In genomic region chr1:157171903-157172503, GRCh38 we compare ENCODE assay signal across 8 cellular contexts. TPM values are rescaled to one million over a fixed set of nuclear protein-coding genes. Genes with fewer than 3 reads are reported as not detected.
DNase-seq lines count a peak whose midpoint lies in the region; ATAC-seq, FAIRE-seq and TF ChIP-seq lines count a peak whose summit lies in the region.
"Not testable (repeated sequence)": the region's sequence is repeated elsewhere in the genome, so short reads cannot be mapped to it uniquely, and the experiment has no call there.

No MANE protein-coding gene starts in this region.

- not testable (repeated sequence) for H4K20me1 ChIP-seq in OCI-LY3 (ENCODE audit: insufficient read depth, low read length)

- not testable (repeated sequence) for H3K36me3 ChIP-seq in OCI-LY3 (replicated peaks; ENCODE audit: low read depth, low read length); pancreas

- FAIRE-seq in pancreas (lab: Jason Lieb, UNC), result peak; percentile 13

- ATAC-seq in activated T-helper 17 cell treated with anti-CD3 and anti-CD28 coated beads, Interleukin-2, amount 50 U/mL, for 72 hours (replicated peaks), result peak; percentile 44
- peak; percentile 72 for ATAC-seq in left colon
- ATAC-seq in pancreas, result peak; percentile 69 to 96 (median 92)

- H3K27me3 ChIP-seq in OCI-LY3 (ENCODE audit: low read depth, low read length), result peaks cover 36% of the 10 kb centered on the region
- H3K27me3 ChIP-seq in pancreas, result not testable (repeated sequence)

- not testable (repeated sequence) for H3K79me2 ChIP-seq in OCI-LY3 (ENCODE audit: low read length)

- peaks cover 14% of the 10 kb centered on the region for H3K27me3 Mint-ChIP-seq in activated T-helper 17 cell treated with anti-CD3 and anti-CD28 coated beads, Interleukin-2, amount 50 U/mL, for 72 hours
- not testable (repeated sequence) for H3K27me3 Mint-ChIP-seq in endothelial cell (ENCODE audit: unreplicated experiment)

- H3K9me3 ChIP-seq in OCI-LY3 (ENCODE audit: insufficient read depth, low read length); pancreas: not testable (repeated sequence)

- WGBS in pancreas, 2 donors, result 29 to 36% methylated on average over 6 to 7 of the region's 8 CpGs

- not testable (repeated sequence) for H3K9ac ChIP-seq in OCI-LY3 (ENCODE audit: low read length)

- not testable (repeated sequence) for H2AFZ ChIP-seq in OCI-LY3 (ENCODE audit: low read depth, low read length)

- not testable (repeated sequence) for H3K9me3 Mint-ChIP-seq in activated T-helper 17 cell treated with anti-CD3 and anti-CD28 coated beads, Interleukin-2, amount 50 U/mL, for 72 hours; endothelial cell (ENCODE audit: unreplicated experiment)

- not testable (repeated sequence) for DNase-seq in AG09309 (ENCODE audit: low read depth); NB4 (ENCODE audit: low read depth); left colon; pancreas
- peak; percentile 51 for DNase-seq in endothelial cell (ENCODE audit: low spot score)

- H3K4me1 ChIP-seq in OCI-LY3 (ENCODE audit: low read length), result peaks cover 33% of the 10 kb centered on the region
- not testable (repeated sequence) for H3K4me1 ChIP-seq in pancreas

- TF ChIP-seq CTCF in AG09309 (IDR thresholded peaks at IDR 0.05; ENCODE audit: control insufficient read depth, insufficient read depth, low read depth, low read length, missing control alignments), result peak; percentile 22
- TF ChIP-seq CTCF in GM12875 (IDR thresholded peaks at IDR 0.05; ENCODE audit: borderline replicate concordance, insufficient read depth, low read depth, low read length), result peak; percentile 18; the same call in 1 of the 2 replicates
- TF ChIP-seq CTCF in NB4 (IDR thresholded peaks at IDR 0.05; ENCODE audit: low read depth, low read length), result peak; percentile 7
- TF ChIP-seq CTCF in OCI-LY3 (IDR thresholded peaks at IDR 0.05; ENCODE audit: low read depth, low read length), result peak; percentile 38
- peak; percentile 62 for TF ChIP-seq CTCF in endothelial cell (IDR thresholded peaks at IDR 0.05; ENCODE audit: unreplicated experiment)
- TF ChIP-seq CTCF in pancreas (IDR thresholded peaks at IDR 0.05), result peak in 2 of 4 donors; percentile 25

- H3K36me3 Mint-ChIP-seq in activated T-helper 17 cell treated with anti-CD3 and anti-CD28 coated beads, Interleukin-2, amount 50 U/mL, for 72 hours (ENCODE audit: low read depth); endothelial cell (ENCODE audit: low read depth, unreplicated experiment): not testable (repeated sequence)

- not testable (repeated sequence) for H3K4me3 Mint-ChIP-seq in activated T-helper 17 cell treated with anti-CD3 and anti-CD28 coated beads, Interleukin-2, amount 50 U/mL, for 72 hours; endothelial cell (ENCODE audit: unreplicated experiment)

- H3K4me3 ChIP-seq in AG09309 (ENCODE audit: control insufficient read depth, low read depth, low read length); GM12875 (ENCODE audit: low read depth, low read length); NB4 (ENCODE audit: low read depth, low read length); OCI-LY3 (ENCODE audit: low read length); pancreas: not testable (repeated sequence)

- H3K27ac Mint-ChIP-seq in activated T-helper 17 cell treated with anti-CD3 and anti-CD28 coated beads, Interleukin-2, amount 50 U/mL, for 72 hours; endothelial cell (ENCODE audit: unreplicated experiment): not testable (repeated sequence)

- TF ChIP-seq POLR2A in NB4 (IDR thresholded peaks at IDR 0.05; ENCODE audit: extremely low read depth, insufficient read length), result not testable (repeated sequence)

- intact Hi-C loops in left colon (cut with DNase I, micrococcal nuclease); pancreas (cut with DNase I): not testable (repeated sequence)

- not testable (repeated sequence) for H3K27ac ChIP-seq in OCI-LY3 (ENCODE audit: low read length); pancreas

- not testable (repeated sequence) for H3K4me1 Mint-ChIP-seq in activated T-helper 17 cell treated with anti-CD3 and anti-CD28 coated beads, Interleukin-2, amount 50 U/mL, for 72 hours; endothelial cell (ENCODE audit: unreplicated experiment)

- H3K4me2 ChIP-seq in OCI-LY3 (ENCODE audit: low read length), result not testable (repeated sequence)

RNA-seq across cellular contexts. Expression of gene ETV3, which starts 33.8 kb away (rescaled TPM):
- total RNA-seq in activated T-helper 17 cell treated with anti-CD3 and anti-CD28 coated beads, Interleukin-2, amount 50 U/mL, for 72 hours, result 10 to 100 TPM; 18.4 to 39.4 TPM
- 52.3 TPM for total RNA-seq in endothelial cell (ENCODE audit: unreplicated experiment)
- 10 to 100 TPM; 27.9 to 32.5 TPM for total RNA-seq in left colon
- total RNA-seq in pancreas, result 10 to 100 TPM in 1 of 6 donors, 1 to 10 TPM in 5; 6.4 to 12.9 (median 8.3) TPM
- 1 to 10 TPM; 2.9 to 3.5 TPM for polyA plus RNA-seq in pancreas
